21 cellular contexts compared by ENCODE assay signal in genomic region chr18:3284501-3284900, GRCh38.
"Had no signal": no experiment of that assay in that cellular context is flagged by ENCODE, and none has a peak within 500 bp of the region (broad histone marks: within the 10 kb centered on the region; RNA-seq: fewer than 3 reads in every experiment).

No MANE protein-coding gene starts in this region.

- ATAC-seq: activated T-cell treated with anti-CD3 and anti-CD28 coated beads, Interleukin-2, amount 50 U/mL, for 4 hours; WTC11 had no signal

- H3K36me3 ChIP-seq: spleen, thoracic aorta, upper lobe of left lung had no signal

- H3K27ac ChIP-seq: thoracic aorta had no signal

- H3K4me3 ChIP-seq: spleen, thoracic aorta, upper lobe of left lung had no signal

- H3K27me3 Mint-ChIP-seq: activated naive CD8-positive, alpha-beta T cell treated with anti-CD3 and anti-CD28 coated beads for 36 hours; memory B cell; progenitor cell of endocrine pancreas had no signal

- DNase-seq: activated CD4-positive, alpha-beta T cell treated with anti-CD3 and anti-CD28 coated beads, Interleukin-2, amount 50 U/mL, for 48 hours; activated CD8-positive, alpha-beta memory T cell treated with anti-CD3 and anti-CD28 coated beads, Interleukin-2, amount 50 U/mL, for 48 hours; activated naive CD4-positive, alpha-beta T cell treated with Interleukin-2 at 50 U/mL for 16 hours; activated naive CD8-positive, alpha-beta T cell treated with anti-CD3 and anti-CD28 coated beads for 36 hours; activated T-cell treated with anti-CD3 and anti-CD28 coated beads, Interleukin-2, amount 50 U/mL, for 4 hours; effector CD8-positive, alpha-beta T cell; erythroblast; foreskin fibroblast; kidney glomerular epithelial cell; stimulated activated CD4-positive, alpha-beta T cell treated with anti-CD3 and anti-CD28 coated beads, Interleukin-4, amount 100 ng/mL, for 1 hour; stimulated activated naive CD4-positive, alpha-beta T cell; T-helper 9 cell had no signal

- H3K27ac Mint-ChIP-seq: activated naive CD8-positive, alpha-beta T cell treated with anti-CD3 and anti-CD28 coated beads for 36 hours; activated T-helper 2 cell treated with anti-CD3 and anti-CD28 coated beads, Interferon-gamma antibody, Interleukin-2, Interleukin-4, amounts not matched to agents 10 μg/mL and 5 μg/mL and 100 μg/mL, durations not matched to agents 14 hours and 24 hours and 36 hours; memory B cell had no signal

- FAIRE-seq: bronchial epithelial cell had no signal

- H3K9me3 ChIP-seq: thoracic aorta, upper lobe of left lung had no signal

- H3K27me3 ChIP-seq: spleen, upper lobe of left lung had no signal

- H3K4me3 Mint-ChIP-seq: activated naive CD8-positive, alpha-beta T cell treated with anti-CD3 and anti-CD28 coated beads for 36 hours; activated T-cell treated with anti-CD3 and anti-CD28 coated beads, Interleukin-2, amount 50 U/mL, for 4 hours; memory B cell; neural crest cell; WTC11 had no signal
